7 cellular contexts compared by ENCODE assay signal in the genomic region with DNA sequence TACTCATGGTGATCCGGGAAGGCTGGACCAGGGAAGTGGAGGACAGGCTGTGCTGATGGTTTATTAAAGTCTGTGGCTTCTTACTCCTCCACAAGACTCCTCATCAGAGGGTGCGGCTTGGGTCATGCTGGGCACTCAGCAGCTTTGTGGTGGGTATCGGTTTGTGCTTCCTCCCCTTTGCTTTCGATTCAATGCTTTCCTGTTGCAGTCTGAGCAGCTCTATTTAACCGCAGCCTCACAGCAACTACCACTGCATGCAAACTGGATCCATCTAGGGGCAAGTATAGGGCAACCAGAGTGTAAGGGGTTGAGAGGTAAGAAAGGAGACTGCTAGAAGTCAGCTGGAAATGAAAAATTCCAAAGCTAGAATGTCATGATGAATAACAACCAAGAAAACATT.
DNase-seq lines count a peak whose midpoint lies in the region; ATAC-seq, FAIRE-seq and TF ChIP-seq lines count a peak whose summit lies in the region.
"Not testable (repeated sequence)": the region's sequence is repeated elsewhere in the genome, so short reads cannot be mapped to it uniquely, and the experiment has no call there.

No MANE protein-coding gene starts in this region.

- DNase-seq in GM12878 (ENCODE audit: low read depth, low spot score); naive thymus-derived CD4-positive, alpha-beta T cell: not testable (repeated sequence)

- not testable (repeated sequence) for H3K36me3 Mint-ChIP-seq in naive thymus-derived CD4-positive, alpha-beta T cell

- not testable (repeated sequence) for H3K79me2 ChIP-seq in GM12878 (ENCODE audit: control insufficient read depth, insufficient read depth, low read length)

- SMC1A ChIA-PET in GM12878 (lab: Charles Lee; ENCODE audit: uncharacterized antibody, unreplicated experiment) = not testable (repeated sequence)

- WGBS in GM12878 (ENCODE audit: insufficient coverage, insufficient replicate concordance, low lambda C conversion rate, missing lambda C conversion rate) = no CpG with 5 or more reads among the region's 5 CpGs

- POLR2A ChIA-PET in GM12878 (lab: Charles Lee); naive thymus-derived CD4-positive, alpha-beta T cell (lab: Charles Lee): not testable (repeated sequence)

- not testable (repeated sequence) for TF ChIP-seq RAD21 in GM12878 (IDR thresholded peaks at IDR 0.05; ENCODE audit: insufficient read depth, low read depth, low read length)

- peak; percentile 97 for ATAC-seq in GM18907 (IDR thresholded peaks at IDR 0.05; ENCODE audit: unreplicated experiment)
- peak; percentile 97 for ATAC-seq in GM21390 (IDR thresholded peaks at IDR 0.05; ENCODE audit: unreplicated experiment)
- peak; percentile 99 for ATAC-seq in HG02759 (IDR thresholded peaks at IDR 0.05; ENCODE audit: unreplicated experiment)
- peak; percentile 85 for ATAC-seq in HG03103 (IDR thresholded peaks at IDR 0.05; ENCODE audit: low read depth, unreplicated experiment)
- peak; percentile 98 for ATAC-seq in HG03571 (IDR thresholded peaks at IDR 0.05; ENCODE audit: unreplicated experiment)
- ATAC-seq in GM12878 = peak; percentile 99
- ATAC-seq in naive thymus-derived CD4-positive, alpha-beta T cell = peak; percentile 93

- not testable (repeated sequence) for FAIRE-seq in GM12878 (lab: Jason Lieb, UNC)

- intact Hi-C loops in GM12878 (cut with micrococcal nuclease; ENCODE audit: unreplicated experiment); naive thymus-derived CD4-positive, alpha-beta T cell (cut with micrococcal nuclease): not testable (repeated sequence)

- not testable (repeated sequence) for H3K9me3 ChIP-seq in GM12878 (replicated peaks; ENCODE audit: control insufficient read depth, insufficient read depth, low read length); naive thymus-derived CD4-positive, alpha-beta T cell (ENCODE audit: control insufficient read depth in 2 of 3, low read length in 3 of 3)

- H3K9ac ChIP-seq in GM12878 (ENCODE audit: control insufficient read depth, insufficient read depth, low read length) = not testable (repeated sequence)

- RAD21 ChIA-PET in GM12878 (lab: Charles Lee; ENCODE audit: unreplicated experiment) = not testable (repeated sequence)

- not testable (repeated sequence) for H3K36me3 ChIP-seq in GM12878 (ENCODE audit: control insufficient read depth in 2 of 2, insufficient read depth in 2 of 2, low read length in 1 of 2); naive thymus-derived CD4-positive, alpha-beta T cell (ENCODE audit: control insufficient read depth in 2 of 3, insufficient read depth in 3 of 3, low read length in 3 of 3)

- not testable (repeated sequence) for TF ChIP-seq CTCF in GM12878 (IDR thresholded peaks at IDR 0.05 in 2 of 3, conservative IDR thresholded peaks at IDR 0.05 in 1 of 3; ENCODE audit: control insufficient read depth in 2 of 3, extremely low read depth in 1 of 3, insufficient read depth in 1 of 3, low read depth in 3 of 3, low read length in 3 of 3)

- BruUV-seq in GM12878 (replicated peaks; lab: Mats Ljungman, UMichigan) = not testable (repeated sequence)

- not testable (repeated sequence) for H3K4me2 ChIP-seq in GM12878 (ENCODE audit: control insufficient read depth, insufficient read depth)

- not testable (repeated sequence) for H3K27ac Mint-ChIP-seq in naive thymus-derived CD4-positive, alpha-beta T cell

- H3K4me3 ChIP-seq in GM12878; naive thymus-derived CD4-positive, alpha-beta T cell (ENCODE audit: low read length): not testable (repeated sequence)

- H3K9me3 Mint-ChIP-seq in naive thymus-derived CD4-positive, alpha-beta T cell = not testable (repeated sequence)

- H4K20me1 ChIP-seq in GM12878 (ENCODE audit: control insufficient read depth, insufficient read depth) = not testable (repeated sequence)

- not testable (repeated sequence) for TF ChIP-seq EP300 in GM12878 (IDR thresholded peaks at IDR 0.05; ENCODE audit: borderline replicate concordance in 1 of 2, control insufficient read depth in 1 of 2, low read depth in 2 of 2, low read length in 2 of 2)

- CTCF ChIA-PET in GM12878 (lab: Yijun Ruan, JAX); naive thymus-derived CD4-positive, alpha-beta T cell (lab: Charles Lee): not testable (repeated sequence)

- in situ Hi-C loops in GM12878 (cut with MboI) = not testable (repeated sequence)

- not testable (repeated sequence) for H3K4me3 Mint-ChIP-seq in naive thymus-derived CD4-positive, alpha-beta T cell

- not testable (repeated sequence) for H3K27me3 ChIP-seq in GM12878 (replicated peaks in 1 of 2; ENCODE audit: control insufficient read depth in 2 of 2, insufficient read depth in 2 of 2, low read length in 1 of 2); naive thymus-derived CD4-positive, alpha-beta T cell (ENCODE audit: control insufficient read depth in 2 of 2, insufficient read depth in 2 of 2, low read length in 2 of 2)

- H3K27me3 Mint-ChIP-seq in naive thymus-derived CD4-positive, alpha-beta T cell = not testable (repeated sequence)

- H3K4me1 ChIP-seq in GM12878 (ENCODE audit: control insufficient read depth, insufficient read depth, low read length); naive thymus-derived CD4-positive, alpha-beta T cell (ENCODE audit: control insufficient read depth in 2 of 2, insufficient read depth in 2 of 2, low read length in 2 of 2): not testable (repeated sequence)

- not testable (repeated sequence) for H3K27ac ChIP-seq in GM12878 (ENCODE audit: control insufficient read depth, insufficient read depth); naive thymus-derived CD4-positive, alpha-beta T cell (ENCODE audit: low read depth, low read length)

- not testable (repeated sequence) for TF ChIP-seq POLR2A in GM12878 (IDR thresholded peaks at IDR 0.05; ENCODE audit: low read depth, low read length)

- not testable (repeated sequence) for H3K4me1 Mint-ChIP-seq in naive thymus-derived CD4-positive, alpha-beta T cell

- H2AFZ ChIP-seq in GM12878 (ENCODE audit: control insufficient read depth, low read depth, low read length) = not testable (repeated sequence)
